ENCODE assay signal across 1 cellular context in genomic region chr5:102099766-102100331, GRCh38.
A peak's percentile ranks its signal among the peaks of the same experiment; 100 is the strongest.
TF ChIP-seq lines count a peak whose summit lies in the region.

No MANE protein-coding gene starts in this region.

TF ChIP-seq in HepG2, 621 proteins besides CTCF, POLR2A, EP300 and RAD21 (continued from another document and continues in another):
- TF ChIP-seq PAXIP1 (CRISPR knock-in tag; conservative IDR thresholded peaks at IDR 0.05) (peak; percentile 98), ZNF589 (CRISPR knock-in tag; conservative IDR thresholded peaks at IDR 0.05) (0 out of 2 replicates have a peak, but pooled peaks have one; percentile 29), ZBTB25 (CRISPR knock-in tag; IDR thresholded peaks at IDR 0.05) (peak; percentile 33; the same call in 1 of the 2 replicates), GATAD2A (CRISPR knock-in tag; IDR thresholded peaks at IDR 0.05) (peak; percentile 93), ZNF792 (CRISPR knock-in tag; IDR thresholded peaks at IDR 0.05) (peak; percentile 81; the same call in 1 of the 2 replicates), PHF8 (CRISPR knock-in tag; IDR thresholded peaks at IDR 0.05) (peak; percentile 49), TBX2 (CRISPR knock-in tag; IDR thresholded peaks at IDR 0.05; ENCODE audit: borderline replicate concordance) (peak; percentile 96), RARA (CRISPR knock-in tag; IDR thresholded peaks at IDR 0.05) (peak; percentile 98), U2AF2 (IDR thresholded peaks at IDR 0.05; ENCODE audit: low read depth, low read length) (no peak), PHF21A (CRISPR knock-in tag; IDR thresholded peaks at IDR 0.05) (peak; percentile 93), GATA4 (IDR thresholded peaks at IDR 0.05; ENCODE audit: borderline replicate concordance, low read depth) (peak; percentile 49; the same call in 1 of the 2 replicates), ZFP36L1 (CRISPR knock-in tag; IDR thresholded peaks at IDR 0.05) (peak; percentile 73; the same call in 1 of the 2 replicates), IKZF1 (IDR thresholded peaks at IDR 0.05) (no peak), ZBTB7A (CRISPR knock-in tag; IDR thresholded peaks at IDR 0.05) (peak; percentile 71), HMG20A (CRISPR knock-in tag; IDR thresholded peaks at IDR 0.05; ENCODE audit: borderline replicate concordance) (peak; percentile 97), SNAPC4 (CRISPR knock-in tag; IDR thresholded peaks at IDR 0.05) (0 out of 2 replicates have a peak, but pooled peaks have one; percentile 22), SP140L (CRISPR knock-in tag; IDR thresholded peaks at IDR 0.05; ENCODE audit: borderline replicate concordance) (peak; percentile 29; the same call in 1 of the 2 replicates), ZSCAN31 (CRISPR knock-in tag; IDR thresholded peaks at IDR 0.05; ENCODE audit: low read depth) (0 out of 2 replicates have a peak, but pooled peaks have one; percentile 30), IRF2 (CRISPR knock-in tag; IDR thresholded peaks at IDR 0.05) (peak; percentile 85), BRF2 (CRISPR knock-in tag; IDR thresholded peaks at IDR 0.05) (no peak), PPARG (CRISPR knock-in tag; conservative IDR thresholded peaks at IDR 0.05) (peak; percentile 61), ZNF776 (CRISPR knock-in tag; IDR thresholded peaks at IDR 0.05) (no peak), SP2 (CRISPR knock-in tag; IDR thresholded peaks at IDR 0.05) (no peak), MIER2 (CRISPR knock-in tag; IDR thresholded peaks at IDR 0.05) (peak; percentile 71), HNF4A (CRISPR knock-in tag; IDR thresholded peaks at IDR 0.05) (peak; percentile 86), ZNF609 (CRISPR knock-in tag; IDR thresholded peaks at IDR 0.05; ENCODE audit: borderline replicate concordance) (peak; percentile 94), CREBL2 (CRISPR knock-in tag; IDR thresholded peaks at IDR 0.05; ENCODE audit: borderline replicate concordance) (no peak), ZNF296 (CRISPR knock-in tag; conservative IDR thresholded peaks at IDR 0.05) (no peak), ZNF335 (CRISPR knock-in tag; IDR thresholded peaks at IDR 0.05) (peak; percentile 81), ARNTL (CRISPR knock-in tag; IDR thresholded peaks at IDR 0.05) (peak; percentile 90), MXD3 (CRISPR knock-in tag; IDR thresholded peaks at IDR 0.05) (peak; percentile 32; the same call in 1 of the 2 replicates), ZSCAN25 (CRISPR knock-in tag; IDR thresholded peaks at IDR 0.05) (no peak), MATR3 (CRISPR knock-in tag; IDR thresholded peaks at IDR 0.05) (no peak), SP5 (CRISPR knock-in tag; IDR thresholded peaks at IDR 0.05; ENCODE audit: borderline replicate concordance, low read depth) (peak; percentile 58), SIN3A (IDR thresholded peaks at IDR 0.05; ENCODE audit: borderline replicate concordance, low read depth, low read length) (no peak), ZNF281 (CRISPR knock-in tag; IDR thresholded peaks at IDR 0.05; ENCODE audit: borderline replicate concordance) (peak; percentile 27; the same call in 1 of the 2 replicates), ZSCAN20 (CRISPR knock-in tag; IDR thresholded peaks at IDR 0.05; ENCODE audit: borderline replicate concordance) (no peak), MED1 (CRISPR knock-in tag; IDR thresholded peaks at IDR 0.05) (peak; percentile 88), ZFP91 (CRISPR knock-in tag; IDR thresholded peaks at IDR 0.05; ENCODE audit: borderline replicate concordance) (peak; percentile 56; the same call in 1 of the 2 replicates), GATAD1 (CRISPR knock-in tag; IDR thresholded peaks at IDR 0.05) (peak; percentile 64)
